In the genomic region with DNA sequence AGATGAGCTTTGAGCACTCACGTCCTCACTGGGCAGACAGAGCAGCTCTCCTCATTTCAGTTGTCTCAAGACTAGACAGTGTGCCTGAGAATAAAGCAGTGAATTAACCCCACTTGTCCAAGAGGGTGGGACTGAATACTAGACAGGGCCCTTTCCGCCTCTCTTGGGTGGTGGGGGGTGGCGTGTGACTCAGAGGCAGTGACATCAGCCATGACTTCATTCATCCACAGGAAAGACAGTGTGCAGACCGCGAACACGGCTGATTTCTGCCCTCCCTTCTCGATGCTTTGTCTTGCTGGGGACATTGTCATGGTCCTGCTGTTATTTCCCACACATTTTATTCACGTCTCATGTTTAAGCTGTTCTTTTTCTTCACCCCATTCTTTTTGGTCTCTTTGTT, we compare ENCODE assay signal across 1 cellular context.
TF ChIP-seq lines count a peak whose summit lies in the region.

No MANE protein-coding gene starts in this region.

TF ChIP-seq in HEK293, 187 proteins besides CTCF, POLR2A, EP300 and RAD21 (continued from another document):
- TF ChIP-seq, protein P1, sequence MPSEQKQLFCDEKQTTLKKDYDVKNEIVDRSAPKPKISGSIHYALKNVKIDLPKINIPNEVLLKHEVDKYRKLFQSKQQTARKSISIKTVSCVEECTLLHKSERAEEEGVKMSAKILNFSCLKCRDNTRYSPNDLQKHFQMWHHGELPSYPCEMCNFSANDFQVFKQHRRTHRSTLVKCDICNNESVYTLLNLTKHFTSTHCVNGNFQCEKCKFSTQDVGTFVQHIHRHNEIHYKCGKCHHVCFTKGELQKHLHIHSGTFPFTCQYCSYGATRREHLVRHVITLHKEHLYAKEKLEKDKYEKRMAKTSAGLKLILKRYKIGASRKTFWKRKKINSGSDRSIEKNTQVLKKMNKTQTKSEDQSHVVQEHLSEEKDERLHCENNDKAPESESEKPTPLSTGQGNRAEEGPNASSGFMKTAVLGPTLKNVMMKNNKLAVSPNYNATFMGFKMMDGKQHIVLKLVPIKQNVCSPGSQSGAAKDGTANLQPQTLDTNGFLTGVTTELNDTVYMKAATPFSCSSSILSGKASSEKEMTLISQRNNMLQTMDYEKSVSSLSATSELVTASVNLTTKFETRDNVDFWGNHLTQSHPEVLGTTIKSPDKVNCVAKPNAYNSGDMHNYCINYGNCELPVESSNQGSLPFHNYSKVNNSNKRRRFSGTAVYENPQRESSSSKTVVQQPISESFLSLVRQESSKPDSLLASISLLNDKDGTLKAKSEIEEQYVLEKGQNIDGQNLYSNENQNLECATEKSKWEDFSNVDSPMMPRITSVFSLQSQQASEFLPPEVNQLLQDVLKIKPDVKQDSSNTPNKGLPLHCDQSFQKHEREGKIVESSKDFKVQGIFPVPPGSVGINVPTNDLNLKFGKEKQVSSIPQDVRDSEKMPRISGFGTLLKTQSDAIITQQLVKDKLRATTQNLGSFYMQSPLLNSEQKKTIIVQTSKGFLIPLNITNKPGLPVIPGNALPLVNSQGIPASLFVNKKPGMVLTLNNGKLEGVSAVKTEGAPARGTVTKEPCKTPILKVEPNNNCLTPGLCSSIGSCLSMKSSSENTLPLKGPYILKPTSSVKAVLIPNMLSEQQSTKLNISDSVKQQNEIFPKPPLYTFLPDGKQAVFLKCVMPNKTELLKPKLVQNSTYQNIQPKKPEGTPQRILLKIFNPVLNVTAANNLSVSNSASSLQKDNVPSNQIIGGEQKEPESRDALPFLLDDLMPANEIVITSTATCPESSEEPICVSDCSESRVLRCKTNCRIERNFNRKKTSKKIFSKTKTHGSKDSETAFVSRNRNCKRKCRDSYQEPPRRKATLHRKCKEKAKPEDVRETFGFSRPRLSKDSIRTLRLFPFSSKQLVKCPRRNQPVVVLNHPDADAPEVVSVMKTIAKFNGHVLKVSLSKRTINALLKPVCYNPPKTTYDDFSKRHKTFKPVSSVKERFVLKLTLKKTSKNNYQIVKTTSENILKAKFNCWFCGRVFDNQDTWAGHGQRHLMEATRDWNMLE (tag by site-specific recombination; conservative IDR thresholded peaks at IDR 0.05; ENCODE audit: low read depth), result no peak; the same call in 1 of the 2 replicates
- TF ChIP-seq, protein P2, sequence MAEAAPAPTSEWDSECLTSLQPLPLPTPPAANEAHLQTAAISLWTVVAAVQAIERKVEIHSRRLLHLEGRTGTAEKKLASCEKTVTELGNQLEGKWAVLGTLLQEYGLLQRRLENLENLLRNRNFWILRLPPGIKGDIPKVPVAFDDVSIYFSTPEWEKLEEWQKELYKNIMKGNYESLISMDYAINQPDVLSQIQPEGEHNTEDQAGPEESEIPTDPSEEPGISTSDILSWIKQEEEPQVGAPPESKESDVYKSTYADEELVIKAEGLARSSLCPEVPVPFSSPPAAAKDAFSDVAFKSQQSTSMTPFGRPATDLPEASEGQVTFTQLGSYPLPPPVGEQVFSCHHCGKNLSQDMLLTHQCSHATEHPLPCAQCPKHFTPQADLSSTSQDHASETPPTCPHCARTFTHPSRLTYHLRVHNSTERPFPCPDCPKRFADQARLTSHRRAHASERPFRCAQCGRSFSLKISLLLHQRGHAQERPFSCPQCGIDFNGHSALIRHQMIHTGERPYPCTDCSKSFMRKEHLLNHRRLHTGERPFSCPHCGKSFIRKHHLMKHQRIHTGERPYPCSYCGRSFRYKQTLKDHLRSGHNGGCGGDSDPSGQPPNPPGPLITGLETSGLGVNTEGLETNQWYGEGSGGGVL (tag by site-specific recombination; IDR thresholded peaks at IDR 0.05), result peak; percentile 81
- TF ChIP-seq MZF1 (tag by site-specific recombination; IDR thresholded peaks at IDR 0.05; ENCODE audit: borderline replicate concordance) (no peak), ZNF660 (tag by site-specific recombination; IDR thresholded peaks at IDR 0.05) (peak; percentile 75), ZNF341 (tag by site-specific recombination; IDR thresholded peaks at IDR 0.05; ENCODE audit: low read depth) (no peak), ZNF112 (tag by site-specific recombination; IDR thresholded peaks at IDR 0.05) (no peak), SALL2 (tag by site-specific recombination; IDR thresholded peaks at IDR 0.05; ENCODE audit: borderline replicate concordance) (no peak), ZNF623 (tag by site-specific recombination; IDR thresholded peaks at IDR 0.05) (no peak), ZFHX2 (tag by site-specific recombination; conservative IDR thresholded peaks at IDR 0.05) (peak; percentile 43; the same call in 1 of the 2 replicates), KLF1 (tag by site-specific recombination; IDR thresholded peaks at IDR 0.05) (no peak), IKZF3 (tag by site-specific recombination; IDR thresholded peaks at IDR 0.05) (no peak), ZNF626 (tag by site-specific recombination; IDR thresholded peaks at IDR 0.05) (no peak), ZNF558 (tag by site-specific recombination; IDR thresholded peaks at IDR 0.05) (0 out of 2 replicates have a peak, but pooled peaks have one; percentile 16), KLF10 (tag by site-specific recombination; IDR thresholded peaks at IDR 0.05) (no peak), ZNF394 (tag by site-specific recombination; IDR thresholded peaks at IDR 0.05; ENCODE audit: borderline replicate concordance) (no peak), ZNF146 (tag by site-specific recombination; IDR thresholded peaks at IDR 0.05) (no peak), ZNF629 (tag by site-specific recombination; IDR thresholded peaks at IDR 0.05) (peak; percentile 76), ZNF830 (tag by site-specific recombination; IDR thresholded peaks at IDR 0.05; ENCODE audit: low read depth) (no peak), ZNF768 (tag by site-specific recombination; IDR thresholded peaks at IDR 0.05) (no peak), ZNF791 (tag by site-specific recombination; IDR thresholded peaks at IDR 0.05) (no peak)
- TF ChIP-seq, protein P3, sequence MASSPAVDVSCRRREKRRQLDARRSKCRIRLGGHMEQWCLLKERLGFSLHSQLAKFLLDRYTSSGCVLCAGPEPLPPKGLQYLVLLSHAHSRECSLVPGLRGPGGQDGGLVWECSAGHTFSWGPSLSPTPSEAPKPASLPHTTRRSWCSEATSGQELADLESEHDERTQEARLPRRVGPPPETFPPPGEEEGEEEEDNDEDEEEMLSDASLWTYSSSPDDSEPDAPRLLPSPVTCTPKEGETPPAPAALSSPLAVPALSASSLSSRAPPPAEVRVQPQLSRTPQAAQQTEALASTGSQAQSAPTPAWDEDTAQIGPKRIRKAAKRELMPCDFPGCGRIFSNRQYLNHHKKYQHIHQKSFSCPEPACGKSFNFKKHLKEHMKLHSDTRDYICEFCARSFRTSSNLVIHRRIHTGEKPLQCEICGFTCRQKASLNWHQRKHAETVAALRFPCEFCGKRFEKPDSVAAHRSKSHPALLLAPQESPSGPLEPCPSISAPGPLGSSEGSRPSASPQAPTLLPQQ (tag by site-specific recombination; IDR thresholded peaks at IDR 0.05), result peak; percentile 59
- TF ChIP-seq, protein P4, sequence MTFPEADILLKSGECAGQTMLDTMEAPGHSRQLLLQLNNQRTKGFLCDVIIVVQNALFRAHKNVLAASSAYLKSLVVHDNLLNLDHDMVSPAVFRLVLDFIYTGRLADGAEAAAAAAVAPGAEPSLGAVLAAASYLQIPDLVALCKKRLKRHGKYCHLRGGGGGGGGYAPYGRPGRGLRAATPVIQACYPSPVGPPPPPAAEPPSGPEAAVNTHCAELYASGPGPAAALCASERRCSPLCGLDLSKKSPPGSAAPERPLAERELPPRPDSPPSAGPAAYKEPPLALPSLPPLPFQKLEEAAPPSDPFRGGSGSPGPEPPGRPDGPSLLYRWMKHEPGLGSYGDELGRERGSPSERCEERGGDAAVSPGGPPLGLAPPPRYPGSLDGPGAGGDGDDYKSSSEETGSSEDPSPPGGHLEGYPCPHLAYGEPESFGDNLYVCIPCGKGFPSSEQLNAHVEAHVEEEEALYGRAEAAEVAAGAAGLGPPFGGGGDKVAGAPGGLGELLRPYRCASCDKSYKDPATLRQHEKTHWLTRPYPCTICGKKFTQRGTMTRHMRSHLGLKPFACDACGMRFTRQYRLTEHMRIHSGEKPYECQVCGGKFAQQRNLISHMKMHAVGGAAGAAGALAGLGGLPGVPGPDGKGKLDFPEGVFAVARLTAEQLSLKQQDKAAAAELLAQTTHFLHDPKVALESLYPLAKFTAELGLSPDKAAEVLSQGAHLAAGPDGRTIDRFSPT (tag by site-specific recombination; IDR thresholded peaks at IDR 0.05), result no peak
- TF ChIP-seq, protein P5, sequence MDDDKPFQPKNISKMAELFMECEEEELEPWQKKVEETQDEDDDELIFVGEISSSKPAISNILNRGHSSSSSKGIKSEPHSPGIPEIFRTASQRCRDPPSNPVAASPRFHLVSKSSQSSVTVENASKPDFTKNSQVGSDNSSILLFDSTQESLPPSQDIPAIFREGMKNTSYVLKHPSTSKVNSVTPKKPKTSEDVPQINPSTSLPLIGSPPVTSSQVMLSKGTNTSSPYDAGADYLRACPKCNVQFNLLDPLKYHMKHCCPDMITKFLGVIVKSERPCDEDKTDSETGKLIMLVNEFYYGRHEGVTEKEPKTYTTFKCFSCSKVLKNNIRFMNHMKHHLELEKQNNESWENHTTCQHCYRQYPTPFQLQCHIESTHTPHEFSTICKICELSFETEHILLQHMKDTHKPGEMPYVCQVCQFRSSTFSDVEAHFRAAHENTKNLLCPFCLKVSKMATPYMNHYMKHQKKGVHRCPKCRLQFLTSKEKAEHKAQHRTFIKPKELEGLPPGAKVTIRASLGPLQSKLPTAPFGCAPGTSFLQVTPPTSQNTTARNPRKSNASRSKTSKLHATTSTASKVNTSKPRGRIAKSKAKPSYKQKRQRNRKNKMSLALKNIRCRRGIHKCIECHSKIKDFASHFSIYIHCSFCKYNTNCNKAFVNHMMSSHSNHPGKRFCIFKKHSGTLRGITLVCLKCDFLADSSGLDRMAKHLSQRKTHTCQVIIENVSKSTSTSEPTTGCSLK (tag by site-specific recombination; IDR thresholded peaks at IDR 0.05), result no peak
